ENCODE assay signal across 18 cellular contexts in genomic region chr1:113818585-113818984, GRCh38. TPM values are rescaled to one million over a fixed set of nuclear protein-coding genes. Genes with fewer than 3 reads are reported as not detected.
DNase-seq lines count a peak whose midpoint lies in the region; ATAC-seq, FAIRE-seq and TF ChIP-seq lines count a peak whose summit lies in the region.
"Had no signal": no experiment of that assay in that cellular context is flagged by ENCODE, and none has a peak within 500 bp of the region (broad histone marks: within the 10 kb centered on the region; RNA-seq: fewer than 3 reads in every experiment).

No MANE protein-coding gene starts in this region.

- no peak for ATAC-seq in activated naive CD8-positive, alpha-beta T cell treated with anti-CD3 and anti-CD28 coated beads, Interleukin-2, amount 50 U/mL, for 24 hours
- ATAC-seq in GM18511 (IDR thresholded peaks at IDR 0.05; ENCODE audit: unreplicated experiment) = no peak
- ATAC-seq in GM21390 (IDR thresholded peaks at IDR 0.05; ENCODE audit: unreplicated experiment) = no peak
- ATAC-seq: GM12878, GM23338, HepG2 had no signal

- no peak overlapping the region for H3K27ac ChIP-seq in osteoblast (ENCODE audit: low read depth, low read length)
- no peak overlapping the region for H3K27ac ChIP-seq in SK-N-SH (ENCODE audit: low read depth in 2 of 2, low read length in 1 of 2)
- H3K27ac ChIP-seq: BLaER1 had no signal

- peaks cover 10% of the 10 kb centered on the region for H3F3A ChIP-seq in SK-N-SH (replicated peaks; ENCODE audit: insufficient read depth)

- H3K9me3 ChIP-seq in osteoblast (ENCODE audit: low read depth, low read length) = no peaks in the 10 kb centered on the region
- H3K9me3 ChIP-seq in SK-N-SH = no peaks in the 10 kb centered on the region
- H3K9me3 ChIP-seq: BLaER1 had no signal

- no peaks in the 10 kb centered on the region for H3K4me1 ChIP-seq in osteoblast (ENCODE audit: insufficient read depth, low read length)
- H3K4me1 ChIP-seq in SK-N-SH (ENCODE audit: control insufficient read depth in 1 of 2, insufficient read depth in 2 of 2, low read depth in 1 of 2, low read length in 1 of 2) = no peaks in the 10 kb centered on the region
- H3K4me1 ChIP-seq: BLaER1 had no signal

- H3K9me3 Mint-ChIP-seq in activated naive CD8-positive, alpha-beta T cell treated with anti-CD3 and anti-CD28 coated beads, Interleukin-2, amount 50 U/mL, for 24 hours = no peaks in the 10 kb centered on the region
- H3K9me3 Mint-ChIP-seq: CD4-positive, CD25-positive, alpha-beta regulatory T cell; GM23338 had no signal

- no peaks in the 10 kb centered on the region for H3K4me1 Mint-ChIP-seq in activated naive CD8-positive, alpha-beta T cell treated with anti-CD3 and anti-CD28 coated beads, Interleukin-2, amount 50 U/mL, for 24 hours
- H3K4me1 Mint-ChIP-seq: GM23338 had no signal

- DNase-seq in GF-D8 (lab: John Stamatoyannopoulos, UW) (peak; percentile 47), HT-29 (ENCODE audit: low spot score) (peak; percentile 7), osteoblast (ENCODE audit: insufficient read length, low spot score, missing footprints) (peak; percentile 15), SK-N-SH (no peak), urothelium cell line (ENCODE audit: low spot score) (no peak)
- DNase-seq in activated naive CD8-positive, alpha-beta T cell treated with anti-CD3 and anti-CD28 coated beads, Interleukin-2, amount 50 U/mL, for 24 hours = no peak
- DNase-seq: AML-193; CD4-positive, CD25-positive, alpha-beta regulatory T cell; DMS53; H7 had no signal

- no peak overlapping the region for H3K9ac ChIP-seq in SK-N-SH
- H3K9ac ChIP-seq: BLaER1 had no signal

- no peak for TF ChIP-seq EP300 in SK-N-SH (IDR thresholded peaks at IDR 0.05; ENCODE audit: borderline replicate concordance in 1 of 2, low read depth in 1 of 2, low read length in 1 of 2)

- POLR2A ChIA-PET in SK-N-SH (lab: Yijun Ruan, JAX) = no interaction called here

- H4K20me1 ChIP-seq in osteoblast (ENCODE audit: insufficient read depth, low read length) = no peaks in the 10 kb centered on the region
- H4K20me1 ChIP-seq in SK-N-SH (ENCODE audit: insufficient read depth) = no peaks in the 10 kb centered on the region
- H4K20me1 ChIP-seq: BLaER1 had no signal

- no peaks in the 10 kb centered on the region for H3K27me3 Mint-ChIP-seq in activated naive CD8-positive, alpha-beta T cell treated with anti-CD3 and anti-CD28 coated beads, Interleukin-2, amount 50 U/mL, for 24 hours
- H3K27me3 Mint-ChIP-seq: CD4-positive, CD25-positive, alpha-beta regulatory T cell had no signal

- WGBS in SK-N-SH (ENCODE audit: low lambda C conversion rate) = 95% methylated on average over 2 of the region's 2 CpGs

- H3K27me3 ChIP-seq in osteoblast (ENCODE audit: insufficient read depth, low read length) (no peaks in the 10 kb centered on the region), SK-N-SH (ENCODE audit: insufficient read depth) (no peaks in the 10 kb centered on the region)
- H3K27me3 ChIP-seq: BLaER1 had no signal

- H3K36me3 Mint-ChIP-seq in activated naive CD8-positive, alpha-beta T cell treated with anti-CD3 and anti-CD28 coated beads, Interleukin-2, amount 50 U/mL, for 24 hours (ENCODE audit: low read depth) = peaks cover 46% of the 10 kb centered on the region

- H3K4me2 ChIP-seq in osteoblast (ENCODE audit: insufficient read depth, low read length) (no peak overlapping the region), SK-N-SH (no peak overlapping the region)
- H3K4me2 ChIP-seq: BLaER1, GM23338 had no signal

- H3K27ac Mint-ChIP-seq in activated naive CD8-positive, alpha-beta T cell treated with anti-CD3 and anti-CD28 coated beads, Interleukin-2, amount 50 U/mL, for 24 hours = peak overlapping the region; percentile 35
- H3K27ac Mint-ChIP-seq: GM23338 had no signal

- CTCF ChIA-PET in SK-N-SH (lab: Yijun Ruan, JAX) = interaction anchor here (1.9 to 3.2 kb wide), 3 partner anchors 17 to 160 kb away, joined by 6 to 9 read pairs (median 8); partner anchors contain the start of gene OLFML3

- no peak for TF ChIP-seq RAD21 in SK-N-SH (IDR thresholded peaks at IDR 0.05; ENCODE audit: low read length)

- no peak overlapping the region for H3K4me3 ChIP-seq in osteoblast (ENCODE audit: insufficient read depth, low read length)
- no peak overlapping the region for H3K4me3 ChIP-seq in SK-N-SH (ENCODE audit: low read depth in 2 of 2, low read length in 1 of 2)
- H3K4me3 ChIP-seq: BLaER1, GM12878, GM23338 had no signal

- H2AFZ ChIP-seq in osteoblast (ENCODE audit: low read length) (no peak overlapping the region), SK-N-SH (ENCODE audit: low read depth) (no peak overlapping the region)
- H2AFZ ChIP-seq: GM23338 had no signal

- H3K4me3 Mint-ChIP-seq in activated naive CD8-positive, alpha-beta T cell treated with anti-CD3 and anti-CD28 coated beads, Interleukin-2, amount 50 U/mL, for 24 hours = no peak overlapping the region
- H3K4me3 Mint-ChIP-seq: CD4-positive, CD25-positive, alpha-beta regulatory T cell; GM23338 had no signal

- H3K79me2 ChIP-seq in osteoblast (ENCODE audit: insufficient read depth, low read length) (no peaks in the 10 kb centered on the region), SK-N-SH (ENCODE audit: insufficient read depth) (no peaks in the 10 kb centered on the region)

- TF ChIP-seq CTCF in osteoblast (IDR thresholded peaks at IDR 0.05; ENCODE audit: extremely low read depth, low read depth, low read length) (no peak), SK-N-SH (IDR thresholded peaks at IDR 0.05) (no peak)

- no peaks in the 10 kb centered on the region for H3K36me3 ChIP-seq in osteoblast (ENCODE audit: insufficient read depth, low read length)
- H3K36me3 ChIP-seq in SK-N-SH (replicated peaks in 1 of 2; ENCODE audit: control insufficient read depth in 1 of 2, insufficient read depth in 2 of 2, low read length in 1 of 2) = no peaks in the 10 kb centered on the region
- H3K36me3 ChIP-seq: BLaER1 had no signal

- FAIRE-seq in urothelium cell line (lab: Jason Lieb, UNC) = no peak
- FAIRE-seq: GM12878, GM18507, HepG2, HTR-8/SVneo had no signal

- H3K9me2 ChIP-seq in SK-N-SH = no peaks in the 10 kb centered on the region

TF ChIP-seq in SK-N-SH, 30 proteins besides CTCF, POLR2A, EP300 and RAD21:
- no peak for TF ChIP-seq MXI1 (IDR thresholded peaks at IDR 0.05; ENCODE audit: low read depth, low read length)
- TF ChIP-seq GATA2 (CRISPR knock-in tag; IDR thresholded peaks at IDR 0.05) = no peak
- no peak for TF ChIP-seq EZH2phosphoT487 (IDR thresholded peaks at IDR 0.05; ENCODE audit: borderline replicate concordance, low read depth)
- no peak for TF ChIP-seq IRF3 (IDR thresholded peaks at IDR 0.05; ENCODE audit: low read depth, low read length)
- no peak for TF ChIP-seq FOXJ3 (CRISPR knock-in tag; IDR thresholded peaks at IDR 0.05)
- no peak for TF ChIP-seq RFX5 (IDR thresholded peaks at IDR 0.05; ENCODE audit: low read length)
- no peak for TF ChIP-seq MEF2A (IDR thresholded peaks at IDR 0.05; ENCODE audit: borderline replicate concordance, low read depth)

RNA-seq across cellular contexts. Expression of gene RSBN1, which starts 6.3 kb away (rescaled TPM):
- total RNA-seq in HT-29 (2014; rRNA removed; shearing (Covaris generic)) = 4.0 and 4.2 TPM in 2 replicates
- 14.5 and 15.3 TPM in 2 replicates for total RNA-seq in osteoblast
- 3.9 and 4.0 TPM in 2 replicates for polyA plus RNA-seq in SK-N-SH (2012; rRNA removed)
- polyA plus RNA-seq in SK-N-SH (2012; cell fraction: cytosol; rRNA removed) = 5.1 and 5.2 TPM in 2 replicates
- polyA plus RNA-seq in SK-N-SH (2012; cell fraction: nucleus; rRNA removed) = 4.1 and 8.3 TPM in 2 replicates

RNA-seq across cellular contexts. Expression of gene PTPN22, which starts 52.9 kb away (rescaled TPM):
- total RNA-seq in HT-29 (2014; rRNA removed; shearing (Covaris generic)) = 0.05 TPM in 1 of 2 replicates, not detected in the other
- total RNA-seq in osteoblast = 1.1 and 1.8 TPM in 2 replicates
- 0.12 and 0.16 TPM in 2 replicates for polyA plus RNA-seq in SK-N-SH (2012; rRNA removed)
- polyA plus RNA-seq in SK-N-SH (2012; cell fraction: cytosol; rRNA removed) = 0.18 and 0.30 TPM in 2 replicates
- polyA plus RNA-seq in SK-N-SH (2012; cell fraction: nucleus; rRNA removed) = 0.13 and 0.36 TPM in 2 replicates
- total RNA-seq: GM23338, H7, HepG2 had no signal
- polyA plus RNA-seq: HepG2 had no signal

RNA-seq across cellular contexts. Expression of gene PHTF1, which starts 59.3 kb away (rescaled TPM):
- total RNA-seq in HT-29 (2014; rRNA removed; shearing (Covaris generic)) = 11.7 and 16.7 TPM in 2 replicates
- 41.6 and 42.4 TPM in 2 replicates for total RNA-seq in osteoblast
- polyA plus RNA-seq in SK-N-SH (2012; rRNA removed) = 10.8 and 14.1 TPM in 2 replicates
- polyA plus RNA-seq in SK-N-SH (2012; cell fraction: cytosol; rRNA removed) = 12.5 and 13.5 TPM in 2 replicates
- 9.5 and 16.1 TPM in 2 replicates for polyA plus RNA-seq in SK-N-SH (2012; cell fraction: nucleus; rRNA removed)

Comparison
In these comparisons a context has a peak if more than half of its experiments do, and no peak if none do; other contexts are left out.
1. DNase-seq: peak in GF-D8 (single experiment), HT-29 (single experiment) and osteoblast (single experiment); none in activated naive CD8-positive, alpha-beta T cell treated with anti-CD3 and anti-CD28 coated beads, Interleukin-2, amount 50 U/mL, for 24 hours (single experiment), SK-N-SH (single experiment) and urothelium cell line (single experiment).